Comparison of ENCODE assay signal across 8 cellular contexts in genomic region chr7:116984917-116985316, GRCh38. TPM values are rescaled to one million over a fixed set of nuclear protein-coding genes. Genes with fewer than 3 reads are reported as not detected.
DNase-seq lines count a peak whose midpoint lies in the region; ATAC-seq, FAIRE-seq and TF ChIP-seq lines count a peak whose summit lies in the region.

No MANE protein-coding gene starts in this region.

- in situ Hi-C loops in gastrocnemius medialis (cut with MboI; ENCODE audit: low sequenced_read_pairs in 4 of 4), result loop anchor here (5.0 to 10.0 kb wide), 5 partner anchors 58 to 142 kb away; no protein-coding TSS in a partner anchor

- H3K4me1 Mint-ChIP-seq in CD4-positive, alpha-beta memory T cell, result no peaks in the 10 kb centered on the region

- H3K36me3 Mint-ChIP-seq in CD4-positive, alpha-beta memory T cell, result no peaks in the 10 kb centered on the region

- H3F3A ChIP-seq in SK-N-SH (replicated peaks; ENCODE audit: insufficient read depth), result peaks cover 13% of the 10 kb centered on the region

- TF ChIP-seq POLR2A in gastrocnemius medialis (IDR thresholded peaks at IDR 0.05), result no peak

- no peak overlapping the region for H3K4me3 ChIP-seq in CD4-positive, alpha-beta memory T cell (ENCODE audit: low read length in 2 of 2)
- H3K4me3 ChIP-seq in SK-N-SH (ENCODE audit: low read depth in 2 of 2, low read length in 1 of 2) (no peak overlapping the region), fibroblast of villous mesenchyme (ENCODE audit: low read depth, low read length) (no peak overlapping the region), gastrocnemius medialis (no peak overlapping the region)

- peak; percentile 98 for TF ChIP-seq CTCF in SK-N-SH (IDR thresholded peaks at IDR 0.05)
- TF ChIP-seq CTCF in fibroblast of villous mesenchyme (IDR thresholded peaks at IDR 0.05; ENCODE audit: insufficient read depth, low read depth, low read length), result peak; percentile 62
- peak; percentile 48 to 69 (median 60) for TF ChIP-seq CTCF in gastrocnemius medialis (IDR thresholded peaks at IDR 0.05 in 4 of 5, conservative IDR thresholded peaks at IDR 0.05 in 1 of 5)

- CTCF ChIA-PET in CD4-positive, alpha-beta memory T cell (lab: Charles Lee; ENCODE audit: partially characterized antibody), result interaction anchor here (1.0 to 12.1 kb wide), 15 partner anchors 9 to 148 kb away, joined by 3 to 406 read pairs (median 6); no protein-coding TSS in a partner anchor
- CTCF ChIA-PET in SK-N-SH (lab: Yijun Ruan, JAX), result interaction anchor here (0.6 to 15.4 kb wide), 53 partner anchors 9 to 434 kb away, joined by 3 to 668 read pairs (median 5); partner anchors contain the start of gene ST7

- H3K9me3 Mint-ChIP-seq in CD4-positive, alpha-beta memory T cell, result no peaks in the 10 kb centered on the region

- peaks cover 3% of the 10 kb centered on the region for H3K4me1 ChIP-seq in CD4-positive, alpha-beta memory T cell (ENCODE audit: insufficient read depth, low read length)
- peaks cover 0 to 8% of the 10 kb centered on the region in 2 experiments; a peak in 1 of 4 replicates for H3K4me1 ChIP-seq in SK-N-SH (ENCODE audit: control insufficient read depth in 1 of 2, insufficient read depth in 2 of 2, low read depth in 1 of 2, low read length in 1 of 2)
- H3K4me1 ChIP-seq in gastrocnemius medialis, result peaks cover 3 to 6% of the 10 kb centered on the region in 2 donors

- intact Hi-C loops in CD4-positive, alpha-beta memory T cell (cut with micrococcal nuclease), result loop anchor here (1.0 to 2.0 kb wide), 5 partner anchors 13 to 1168 kb away; no protein-coding TSS in a partner anchor
- intact Hi-C loops in gastrocnemius medialis (cut with DNase I; ENCODE audit: low total_unique reads), result loop anchor here (5.0 kb wide), 1 partner anchor 53 kb away; no protein-coding TSS in a partner anchor

- H3K9me2 ChIP-seq in SK-N-SH, result no peaks in the 10 kb centered on the region

- H3K27ac Mint-ChIP-seq in CD4-positive, alpha-beta memory T cell, result no peak overlapping the region

- H3K79me2 ChIP-seq in SK-N-SH (ENCODE audit: insufficient read depth), result peaks cover 39% of the 10 kb centered on the region

- H3K4me3 Mint-ChIP-seq in CD4-positive, alpha-beta memory T cell, result no peak overlapping the region

- peak in 4 of 5 donors; percentile 35 to 46 (median 39) for DNase-seq in CD4-positive, alpha-beta memory T cell
- no peak for DNase-seq in GM19239 (ENCODE audit: insufficient read length, low spot score)
- DNase-seq in LoVo (ENCODE audit: low spot score), result peak; percentile 44
- DNase-seq in SK-N-SH, result peak; percentile 52
- peak; percentile 44 for DNase-seq in fibroblast of villous mesenchyme (ENCODE audit: low read depth)
- no peak for DNase-seq in gastrocnemius medialis
- DNase-seq in activated effector memory CD4-positive, alpha-beta T cell treated with Interleukin-2 at 50 U/mL for 16 hours, result no peak

- no peaks in the 10 kb centered on the region for H3K27me3 Mint-ChIP-seq in CD4-positive, alpha-beta memory T cell

- H4K20me1 ChIP-seq in SK-N-SH (ENCODE audit: insufficient read depth), result no peaks in the 10 kb centered on the region

- H2AFZ ChIP-seq in SK-N-SH (ENCODE audit: low read depth), result no peak overlapping the region

- no peak overlapping the region for H3K27ac ChIP-seq in CD4-positive, alpha-beta memory T cell (ENCODE audit: low read depth, low read length)
- H3K27ac ChIP-seq in SK-N-SH (ENCODE audit: low read depth in 2 of 2, low read length in 1 of 2), result no peak overlapping the region
- H3K27ac ChIP-seq in gastrocnemius medialis, result no peak overlapping the region

- no peaks in the 10 kb centered on the region for H3K9me3 ChIP-seq in CD4-positive, alpha-beta memory T cell (ENCODE audit: control insufficient read depth in 1 of 2, low read length in 2 of 2)
- H3K9me3 ChIP-seq in SK-N-SH (no peaks in the 10 kb centered on the region), gastrocnemius medialis (no peaks in the 10 kb centered on the region)

- WGBS in SK-N-SH (ENCODE audit: low lambda C conversion rate), result 33% methylated on average over 2 of the region's 2 CpGs

- peak; percentile 67 for FAIRE-seq in GM19239 (lab: Jason Lieb, UNC)

- no peak overlapping the region for H3K9ac ChIP-seq in SK-N-SH

- POLR2A ChIA-PET in CD4-positive, alpha-beta memory T cell (lab: Charles Lee; ENCODE audit: partially characterized antibody), result no interaction called here
- POLR2A ChIA-PET in SK-N-SH (lab: Yijun Ruan, JAX), result no interaction called here

- H3K36me3 ChIP-seq in CD4-positive, alpha-beta memory T cell (ENCODE audit: insufficient read depth, low read length), result no peaks in the 10 kb centered on the region
- H3K36me3 ChIP-seq in SK-N-SH (replicated peaks in 1 of 2; ENCODE audit: control insufficient read depth in 1 of 2, insufficient read depth in 2 of 2, low read length in 1 of 2) (no peaks in the 10 kb centered on the region), gastrocnemius medialis (no peaks in the 10 kb centered on the region)

- no peak for ATAC-seq in gastrocnemius medialis
- ATAC-seq in HG02763 (IDR thresholded peaks at IDR 0.05; ENCODE audit: unreplicated experiment), result no peak

- H3K27me3 ChIP-seq in CD4-positive, alpha-beta memory T cell (ENCODE audit: insufficient read depth, low read length), result no peaks in the 10 kb centered on the region
- no peaks in the 10 kb centered on the region for H3K27me3 ChIP-seq in SK-N-SH (ENCODE audit: insufficient read depth)
- no peaks in the 10 kb centered on the region for H3K27me3 ChIP-seq in gastrocnemius medialis

- H3K4me2 ChIP-seq in SK-N-SH, result no peak overlapping the region

- TF ChIP-seq RAD21 in SK-N-SH (IDR thresholded peaks at IDR 0.05; ENCODE audit: low read length), result peak; percentile 74

- TF ChIP-seq EP300 in SK-N-SH (IDR thresholded peaks at IDR 0.05; ENCODE audit: borderline replicate concordance in 1 of 2, low read depth in 1 of 2, low read length in 1 of 2), result no peak

TF ChIP-seq in SK-N-SH, 30 proteins besides CTCF, POLR2A, EP300 and RAD21:
- TF ChIP-seq NRF1 (IDR thresholded peaks at IDR 0.05; ENCODE audit: low read depth, low read length) (no peak), MAX (IDR thresholded peaks at IDR 0.05; ENCODE audit: low read depth) (no peak), TAF1 (IDR thresholded peaks at IDR 0.05; ENCODE audit: borderline replicate concordance, low read depth, low read length) (no peak), IRF3 (IDR thresholded peaks at IDR 0.05; ENCODE audit: low read depth, low read length) (no peak), SMC3 (IDR thresholded peaks at IDR 0.05; ENCODE audit: low read depth, low read length) (peak; percentile 63), PBX3 (IDR thresholded peaks at IDR 0.05) (no peak), JUND (IDR thresholded peaks at IDR 0.05) (no peak), MEF2A (IDR thresholded peaks at IDR 0.05; ENCODE audit: borderline replicate concordance, low read depth) (no peak)

RNA-seq across cellular contexts. Expression of gene ST7, which starts 31.6 kb away (rescaled TPM):
- 1 to 10 TPM; 3.8 to 4.0 TPM for total RNA-seq in CD4-positive, alpha-beta memory T cell
- 1 to 10 TPM; 4.0 to 6.6 TPM for polyA plus RNA-seq in CD4-positive, alpha-beta memory T cell
- 23.5 and 32.2 TPM in 2 replicates for polyA plus RNA-seq in SK-N-SH (2012; rRNA removed)
- 24.3 and 25.8 TPM in 2 replicates for polyA plus RNA-seq in SK-N-SH (2012; cell fraction: cytosol; rRNA removed)
- polyA plus RNA-seq in SK-N-SH (2012; cell fraction: nucleus; rRNA removed), result 25.8 and 53.7 TPM in 2 replicates
- total RNA-seq in fibroblast of villous mesenchyme (31.5 and 33.8 TPM in 2 replicates), gastrocnemius medialis (10 to 100 TPM in 3 of 4 donors, 1 to 10 TPM in 1; 5.5 to 14.5 (median 11.9) TPM)

Comparison
In these comparisons a context has a peak if more than half of its experiments do, and no peak if none do; other contexts are left out.
1. DNase-seq: peak in CD4-positive, alpha-beta memory T cell (4 of 5), LoVo (single experiment), SK-N-SH (single experiment) and fibroblast of villous mesenchyme (single experiment); none in GM19239 (single experiment), gastrocnemius medialis (0 of 2) and activated effector memory CD4-positive, alpha-beta T cell treated with Interleukin-2 at 50 U/mL for 16 hours (single experiment).
2. Peak in every context shown above with its lines, with median percentiles within 50 percentile points of each other: CTCF ChIP-seq.